In the genomic region with DNA sequence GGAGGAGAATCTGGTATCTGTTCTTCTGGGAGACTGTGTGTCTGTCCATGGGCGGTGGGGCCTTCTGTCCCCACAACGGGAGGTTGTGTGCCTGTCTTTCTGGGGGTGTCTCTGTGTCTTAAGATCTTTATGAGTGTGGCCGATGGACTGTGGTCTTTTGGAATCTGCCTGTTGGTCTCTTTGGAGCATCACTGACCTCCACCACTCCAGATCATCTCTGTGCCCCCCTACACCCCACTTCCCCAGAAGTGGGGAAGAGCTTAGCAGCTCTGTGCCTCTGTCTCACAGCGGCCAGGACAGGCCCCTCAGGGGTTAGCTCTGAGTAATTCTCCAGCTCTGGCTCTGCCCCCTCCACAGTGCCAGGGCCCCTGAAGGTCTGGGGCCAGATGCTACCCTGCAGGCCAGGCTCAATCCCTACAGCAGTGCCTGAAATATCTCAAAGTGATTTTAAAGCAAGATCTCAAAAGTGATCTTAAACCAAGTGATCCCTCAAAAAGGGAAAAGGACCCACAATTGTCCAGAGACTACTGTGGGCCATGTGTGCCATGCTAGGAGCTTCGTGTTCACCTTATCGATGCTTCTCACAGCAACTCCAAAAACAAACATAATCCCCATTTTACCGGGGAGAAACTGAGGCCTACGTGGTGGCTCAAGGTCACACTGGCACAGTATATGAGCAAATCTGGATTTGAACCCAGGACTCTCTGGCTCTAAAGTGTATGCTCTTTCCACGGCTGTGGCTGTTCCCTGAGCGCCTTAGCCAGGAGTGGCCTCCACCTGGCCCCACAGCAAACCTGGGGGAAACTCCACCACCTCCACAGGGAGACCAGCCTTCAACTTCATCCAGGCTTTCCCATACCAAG, we compare ENCODE assay signal across 10 cellular contexts. TPM values are rescaled to one million over a fixed set of nuclear protein-coding genes. Genes with fewer than 3 reads are reported as not detected.
DNase-seq lines count a peak whose midpoint lies in the region; ATAC-seq lines count a peak whose summit lies in the region.
"Had no signal": no experiment of that assay in that cellular context is flagged by ENCODE, and none has a peak within 500 bp of the region (broad histone marks: within the 10 kb centered on the region; RNA-seq: fewer than 3 reads in every experiment).

No MANE protein-coding gene starts in this region.

- no peak for DNase-seq in T-helper 2 cell treated with Interferon-gamma antibody and Interleukin-4, amounts not matched to agents 5 μg/mL and 100 μg/mL, for 36 hours (ENCODE audit: low spot score)
- DNase-seq in T-helper 2 cell (no peak), medulla oblongata (ENCODE audit: extremely low spot score) (no peak)
- no peak for DNase-seq in activated naive CD8-positive, alpha-beta T cell treated with anti-CD3 and anti-CD28 coated beads, Interleukin-2, amount 10 ng/mL, durations not matched to agents 7 days and 5 days
- DNase-seq: SHP77 treated with DMSO at 0.1 percent for 48 hours had no signal

- no peak for ATAC-seq in activated naive CD8-positive, alpha-beta T cell treated with anti-CD3 and anti-CD28 coated beads, Interleukin-2, amount 10 ng/mL, durations not matched to agents 7 days and 5 days (ENCODE audit: low read depth)
- no peak for ATAC-seq in GM21423 (IDR thresholded peaks at IDR 0.05; ENCODE audit: unreplicated experiment)
- ATAC-seq in HG02840 (IDR thresholded peaks at IDR 0.05; ENCODE audit: low FRiP score, unreplicated experiment) = no peak

- POLR2A ChIA-PET in activated naive CD8-positive, alpha-beta T cell treated with anti-CD3 and anti-CD28 coated beads, Interleukin-2, amount 10 ng/mL, durations not matched to agents 7 days and 5 days (lab: Charles Lee) = interaction anchor here (0.6 to 1.4 kb wide), 2 partner anchors 73 to 290 kb away, joined by 4 to 5 read pairs; no protein-coding TSS in a partner anchor

- peak overlapping the region; percentile 40 for H3K4me3 ChIP-seq in iPS-18c (ENCODE audit: insufficient read depth, low read depth, low read length)

- H3K27ac Mint-ChIP-seq in T-helper 2 cell treated with Interferon-gamma antibody and Interleukin-4, amounts not matched to agents 5 μg/mL and 100 μg/mL, for 36 hours = peak overlapping the region; percentile 72
- peak overlapping the region; percentile 52 for H3K27ac Mint-ChIP-seq in activated naive CD8-positive, alpha-beta T cell treated with anti-CD3 and anti-CD28 coated beads, Interleukin-2, amount 10 ng/mL, durations not matched to agents 7 days and 5 days

- peaks cover 13% of the 10 kb centered on the region for H3K27me3 Mint-ChIP-seq in T-helper 2 cell treated with Interferon-gamma antibody and Interleukin-4, amounts not matched to agents 5 μg/mL and 100 μg/mL, for 36 hours (ENCODE audit: low read depth)
- H3K27me3 Mint-ChIP-seq in activated naive CD8-positive, alpha-beta T cell treated with anti-CD3 and anti-CD28 coated beads, Interleukin-2, amount 10 ng/mL, durations not matched to agents 7 days and 5 days = peaks cover 11% of the 10 kb centered on the region

- no peaks in the 10 kb centered on the region for H3K9me3 Mint-ChIP-seq in T-helper 2 cell treated with Interferon-gamma antibody and Interleukin-4, amounts not matched to agents 5 μg/mL and 100 μg/mL, for 36 hours
- no peaks in the 10 kb centered on the region for H3K9me3 Mint-ChIP-seq in activated naive CD8-positive, alpha-beta T cell treated with anti-CD3 and anti-CD28 coated beads, Interleukin-2, amount 10 ng/mL, durations not matched to agents 7 days and 5 days

- H3K4me1 Mint-ChIP-seq in T-helper 2 cell treated with Interferon-gamma antibody and Interleukin-4, amounts not matched to agents 5 μg/mL and 100 μg/mL, for 36 hours (ENCODE audit: low read depth) = peaks cover 15% of the 10 kb centered on the region
- H3K4me1 Mint-ChIP-seq in activated naive CD8-positive, alpha-beta T cell treated with anti-CD3 and anti-CD28 coated beads, Interleukin-2, amount 10 ng/mL, durations not matched to agents 7 days and 5 days = peaks cover 15% of the 10 kb centered on the region

- H3K4me3 Mint-ChIP-seq in T-helper 2 cell treated with Interferon-gamma antibody and Interleukin-4, amounts not matched to agents 5 μg/mL and 100 μg/mL, for 36 hours = peak overlapping the region; percentile 77
- peak overlapping the region; percentile 81 for H3K4me3 Mint-ChIP-seq in activated naive CD8-positive, alpha-beta T cell treated with anti-CD3 and anti-CD28 coated beads, Interleukin-2, amount 10 ng/mL, durations not matched to agents 7 days and 5 days

- H3K36me3 Mint-ChIP-seq in T-helper 2 cell treated with Interferon-gamma antibody and Interleukin-4, amounts not matched to agents 5 μg/mL and 100 μg/mL, for 36 hours (ENCODE audit: low read depth) = no peaks in the 10 kb centered on the region
- H3K36me3 Mint-ChIP-seq in activated naive CD8-positive, alpha-beta T cell treated with anti-CD3 and anti-CD28 coated beads, Interleukin-2, amount 10 ng/mL, durations not matched to agents 7 days and 5 days = no peaks in the 10 kb centered on the region

- H3K9me3 ChIP-seq in iPS-18c (ENCODE audit: control insufficient read depth, insufficient read depth, low read length) = no peaks in the 10 kb centered on the region

- H3K27ac ChIP-seq in temporal lobe (ENCODE audit: low read depth, low read length) = peak overlapping the region; percentile 50

RNA-seq across cellular contexts. Expression of gene KRT78, which starts 26.0 kb away (rescaled TPM):
- total RNA-seq in activated naive CD8-positive, alpha-beta T cell treated with anti-CD3 and anti-CD28 coated beads, Interleukin-2, amount 10 ng/mL, durations not matched to agents 7 days and 5 days = not detected
- not detected for total RNA-seq in temporal lobe
- total RNA-seq: subcutaneous adipose tissue had no signal

RNA-seq across cellular contexts. Expression of gene KRT8, which starts 30.1 kb away (rescaled TPM):
- total RNA-seq in activated naive CD8-positive, alpha-beta T cell treated with anti-CD3 and anti-CD28 coated beads, Interleukin-2, amount 10 ng/mL, durations not matched to agents 7 days and 5 days = under 1 TPM in 1 of 2 experiments, not detected in 1; 0.20 TPM
- total RNA-seq in temporal lobe = 0.25 TPM

RNA-seq across cellular contexts. Expression of gene KRT79, which starts 40.7 kb away (rescaled TPM):
- not detected for total RNA-seq in activated naive CD8-positive, alpha-beta T cell treated with anti-CD3 and anti-CD28 coated beads, Interleukin-2, amount 10 ng/mL, durations not matched to agents 7 days and 5 days
- not detected for total RNA-seq in temporal lobe
